In the genomic region with DNA sequence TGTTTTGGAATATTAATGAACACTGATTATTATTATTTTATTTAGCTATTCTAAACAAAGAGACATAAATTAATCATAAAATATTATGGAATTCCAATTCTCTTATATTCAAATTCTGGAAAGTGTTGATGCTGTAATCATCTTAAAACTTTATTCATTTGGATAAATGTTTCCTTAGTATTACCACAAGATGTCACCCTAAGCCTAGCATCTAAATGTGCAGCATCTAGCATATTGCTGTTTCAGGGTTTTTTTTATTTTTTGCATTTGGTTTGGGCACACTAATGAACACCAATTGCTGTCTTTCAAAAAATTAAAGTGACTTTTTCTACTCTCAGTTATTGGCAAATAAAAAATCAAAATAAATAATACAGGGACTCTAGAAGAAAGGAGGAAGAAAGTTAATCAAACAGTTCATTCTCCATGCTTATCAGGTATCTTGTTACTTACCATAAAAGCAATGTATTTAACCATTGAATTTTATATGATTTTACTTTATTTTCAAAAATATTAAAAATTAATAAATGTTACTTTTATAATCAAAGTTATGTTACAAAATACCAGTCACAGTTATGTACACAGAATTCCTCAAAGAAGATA, we compare ENCODE assay signal across 8 cellular contexts. TPM values are rescaled to one million over a fixed set of nuclear protein-coding genes. Genes with fewer than 3 reads are reported as not detected.
DNase-seq lines count a peak whose midpoint lies in the region; ATAC-seq, FAIRE-seq and TF ChIP-seq lines count a peak whose summit lies in the region.

No MANE protein-coding gene starts in this region.

- no peak for ATAC-seq in activated B cell treated with CpG ODN at 0.5 μM for 24 hours (ENCODE audit: low read depth)
- peak in 1 of 8 donors; percentile 62 for ATAC-seq in heart right ventricle
- no peak for ATAC-seq in stimulated activated memory B cell treated with anti-CD40 and anti-IgM and Interleukin-4, amounts not matched to agents 10 μg/mL and 1 μg/mL and 100 μg/mL, for 72 hours

- peak; percentile 94 for FAIRE-seq in small intestine (lab: Jason Lieb, UNC)

- no peak overlapping the region for H2AFZ ChIP-seq in GM23248

- H3K36me3 ChIP-seq in GM23248 (ENCODE audit: low read depth) (no peaks in the 10 kb centered on the region), heart right ventricle (no peaks in the 10 kb centered on the region), small intestine (ENCODE audit: control insufficient read depth in 2 of 2, insufficient read depth in 2 of 2, low read length in 2 of 2) (no peaks in the 10 kb centered on the region)

- CTCF ChIA-PET in activated B cell treated with CpG ODN at 0.5 μM for 24 hours (lab: Charles Lee), result interaction anchor here (0.9 to 2.7 kb wide), 3 partner anchors 259 to 1037 kb away, joined by 3 to 7 read pairs (median 5); partner anchors contain the start of gene CCDC83

- H3K4me1 ChIP-seq in GM23248 (ENCODE audit: insufficient read depth) (no peaks in the 10 kb centered on the region), heart right ventricle (no peaks in the 10 kb centered on the region), small intestine (ENCODE audit: control insufficient read depth in 2 of 2, insufficient read depth in 1 of 2, low read depth in 1 of 2, low read length in 1 of 2) (no peaks in the 10 kb centered on the region)

- no peak overlapping the region for H3K9ac ChIP-seq in GM23248

- no peaks in the 10 kb centered on the region for H3F3A ChIP-seq in GM23248 (ENCODE audit: insufficient read depth)

- no peaks in the 10 kb centered on the region for H3K9me3 Mint-ChIP-seq in activated B cell treated with CpG ODN at 0.5 μM for 24 hours
- no peaks in the 10 kb centered on the region for H3K9me3 Mint-ChIP-seq in activated naive CD8-positive, alpha-beta T cell treated with anti-CD3 and anti-CD28 coated beads for 36 hours
- H3K9me3 Mint-ChIP-seq in stimulated activated memory B cell treated with anti-CD40 and anti-IgM and Interleukin-4, amounts not matched to agents 10 μg/mL and 1 μg/mL and 100 μg/mL, for 72 hours, result no peaks in the 10 kb centered on the region

- no peaks in the 10 kb centered on the region for H3K9me3 ChIP-seq in GM23248 (ENCODE audit: low read depth)
- H3K9me3 ChIP-seq in heart right ventricle, result no peaks in the 10 kb centered on the region
- no peaks in the 10 kb centered on the region for H3K9me3 ChIP-seq in small intestine (ENCODE audit: control insufficient read depth, low read depth)

- no peak overlapping the region for H3K4me3 Mint-ChIP-seq in activated B cell treated with CpG ODN at 0.5 μM for 24 hours
- H3K4me3 Mint-ChIP-seq in activated naive CD8-positive, alpha-beta T cell treated with anti-CD3 and anti-CD28 coated beads for 36 hours, result no peak overlapping the region
- H3K4me3 Mint-ChIP-seq in stimulated activated memory B cell treated with anti-CD40 and anti-IgM and Interleukin-4, amounts not matched to agents 10 μg/mL and 1 μg/mL and 100 μg/mL, for 72 hours, result no peak overlapping the region

- no peak overlapping the region for H3K4me3 ChIP-seq in GM23248
- no peak overlapping the region for H3K4me3 ChIP-seq in heart right ventricle
- H3K4me3 ChIP-seq in small intestine (ENCODE audit: low read depth in 1 of 2, low read length in 2 of 2), result no peak overlapping the region

- H3K27me3 ChIP-seq in GM23248 (replicated peaks; ENCODE audit: insufficient read depth), result no peaks in the 10 kb centered on the region
- no peaks in the 10 kb centered on the region for H3K27me3 ChIP-seq in heart right ventricle
- no peaks in the 10 kb centered on the region for H3K27me3 ChIP-seq in small intestine (ENCODE audit: control insufficient read depth in 2 of 2, insufficient read depth in 2 of 2, low read length in 2 of 2)

- no peaks in the 10 kb centered on the region for H3K4me1 Mint-ChIP-seq in activated B cell treated with CpG ODN at 0.5 μM for 24 hours
- peaks cover 3% of the 10 kb centered on the region for H3K4me1 Mint-ChIP-seq in activated naive CD8-positive, alpha-beta T cell treated with anti-CD3 and anti-CD28 coated beads for 36 hours
- no peaks in the 10 kb centered on the region for H3K4me1 Mint-ChIP-seq in stimulated activated memory B cell treated with anti-CD40 and anti-IgM and Interleukin-4, amounts not matched to agents 10 μg/mL and 1 μg/mL and 100 μg/mL, for 72 hours

- H3K27ac ChIP-seq in GM23248 (no peak overlapping the region), heart right ventricle (no peak overlapping the region), small intestine (ENCODE audit: low read depth in 1 of 2, low read length in 1 of 2) (no peak overlapping the region)

- TF ChIP-seq CTCF in activated B cell treated with CpG ODN at 0.5 μM for 24 hours (IDR thresholded peaks at IDR 0.05), result peak; percentile 35
- TF ChIP-seq CTCF in heart right ventricle (IDR thresholded peaks at IDR 0.05), result peak; percentile 42 to 79 (median 65)

- intact Hi-C loops in activated B cell treated with CpG ODN at 0.5 μM for 24 hours (cut with micrococcal nuclease) (loop anchor here (1.0 to 10.0 kb wide), 11 partner anchors 33 to 1829 kb away; partner anchors contain the start of genes CCDC83 and TMEM126B), heart right ventricle (cut with DNase I) (loop anchor here in 8 of 10 donors (2.0 to 10.0 kb wide), 5 partner anchors 229 to 811 kb away; no protein-coding TSS in a partner anchor)

- in situ Hi-C loops in GM23248 (cut with MboI), result loop anchor here (25.0 kb wide), 1 partner anchor 808 kb away; no protein-coding TSS in a partner anchor

- no peaks in the 10 kb centered on the region for H3K27me3 Mint-ChIP-seq in activated B cell treated with CpG ODN at 0.5 μM for 24 hours
- H3K27me3 Mint-ChIP-seq in activated naive CD8-positive, alpha-beta T cell treated with anti-CD3 and anti-CD28 coated beads for 36 hours, result no peaks in the 10 kb centered on the region
- H3K27me3 Mint-ChIP-seq in stimulated activated memory B cell treated with anti-CD40 and anti-IgM and Interleukin-4, amounts not matched to agents 10 μg/mL and 1 μg/mL and 100 μg/mL, for 72 hours, result no peaks in the 10 kb centered on the region

- no peaks in the 10 kb centered on the region for H4K20me1 ChIP-seq in GM23248 (ENCODE audit: insufficient read depth)

- no peaks in the 10 kb centered on the region for H3K36me3 Mint-ChIP-seq in activated B cell treated with CpG ODN at 0.5 μM for 24 hours (ENCODE audit: low read depth)
- no peaks in the 10 kb centered on the region for H3K36me3 Mint-ChIP-seq in activated naive CD8-positive, alpha-beta T cell treated with anti-CD3 and anti-CD28 coated beads for 36 hours
- H3K36me3 Mint-ChIP-seq in stimulated activated memory B cell treated with anti-CD40 and anti-IgM and Interleukin-4, amounts not matched to agents 10 μg/mL and 1 μg/mL and 100 μg/mL, for 72 hours, result no peaks in the 10 kb centered on the region

- peak; percentile 76 for DNase-seq in GM03348 (ENCODE audit: low spot score)
- peak; percentile 73 for DNase-seq in GM23248
- DNase-seq in NCI-H146 treated with DMSO at 0.1 percent for 48 hours (lab: John Stamatoyannopoulos, UW; ENCODE audit: unreplicated experiment), result peak; percentile 28
- no peak for DNase-seq in activated B cell treated with CpG ODN at 0.5 μM for 24 hours
- DNase-seq in heart right ventricle, result no peak
- DNase-seq in small intestine, result peak; percentile 54
- DNase-seq in activated naive CD8-positive, alpha-beta T cell treated with anti-CD3 and anti-CD28 coated beads for 36 hours, result no peak

- no peaks in the 10 kb centered on the region for H3K9me2 ChIP-seq in GM23248 (ENCODE audit: insufficient read depth)

- POLR2A ChIA-PET in activated B cell treated with CpG ODN at 0.5 μM for 24 hours (lab: Charles Lee), result interaction anchor here (0.6 kb wide), 1 partner anchor 686 kb away, joined by 3 read pairs; no protein-coding TSS in a partner anchor

- H3K27ac Mint-ChIP-seq in activated B cell treated with CpG ODN at 0.5 μM for 24 hours, result no peak overlapping the region
- no peak overlapping the region for H3K27ac Mint-ChIP-seq in activated naive CD8-positive, alpha-beta T cell treated with anti-CD3 and anti-CD28 coated beads for 36 hours
- H3K27ac Mint-ChIP-seq in stimulated activated memory B cell treated with anti-CD40 and anti-IgM and Interleukin-4, amounts not matched to agents 10 μg/mL and 1 μg/mL and 100 μg/mL, for 72 hours, result no peak overlapping the region

- no peak overlapping the region for H3K4me2 ChIP-seq in GM23248 (ENCODE audit: unreplicated experiment)

- no peaks in the 10 kb centered on the region for H3K79me2 ChIP-seq in GM23248 (ENCODE audit: insufficient read depth)

RNA-seq across cellular contexts. Expression of gene DLG2, which starts 31.8 kb away (rescaled TPM):
- 1.7 and 9.0 TPM in 2 replicates for total RNA-seq in GM23248 (2014; rRNA removed; shearing (Covaris generic))
- polyA plus RNA-seq in GM23248 (2016; fragmentation: Nextera tagmentation; extraction: Ambion mirVana) (1.1 and 1.2 TPM in 2 replicates), heart right ventricle (1 to 10 TPM; 1.0 to 1.9 TPM), small intestine (1 to 10 TPM in 1 of 3 donors, under 1 TPM in 2; 0.22 to 1.5 (median 0.81) TPM)
- total RNA-seq in activated B cell treated with CpG ODN at 0.5 μM for 24 hours (2.3 and 2.7 TPM in 2 replicates), heart right ventricle (10 to 100 TPM in 2 of 10 donors, 1 to 10 TPM in 8; 6.2 to 14.8 (median 8.0) TPM)
- 1 to 10 TPM; 1.7 to 1.9 TPM for total RNA-seq in activated naive CD8-positive, alpha-beta T cell treated with anti-CD3 and anti-CD28 coated beads for 36 hours

RNA-seq across cellular contexts. Expression of gene TMEM126B, which starts 33.0 kb away (rescaled TPM):
- total RNA-seq in GM23248 (2014; rRNA removed; shearing (Covaris generic)), result 52.2 and 60.1 TPM in 2 replicates
- polyA plus RNA-seq in GM23248 (2016; fragmentation: Nextera tagmentation; extraction: Ambion mirVana) (53.6 and 54.9 TPM in 2 replicates), heart right ventricle (100 to 1,000 TPM in 1 of 2 donors, 10 to 100 TPM in 1; 62.7 to 137 TPM), small intestine (10 to 100 TPM; 64.3 to 89.2 (median 66.6) TPM)
- total RNA-seq in activated B cell treated with CpG ODN at 0.5 μM for 24 hours (35.5 and 43.4 TPM in 2 replicates), heart right ventricle (10 to 100 TPM; 44.3 to 63.2 (median 51.6) TPM)
- total RNA-seq in activated naive CD8-positive, alpha-beta T cell treated with anti-CD3 and anti-CD28 coated beads for 36 hours, result 10 to 100 TPM; 67.2 to 68.5 TPM

RNA-seq across cellular contexts. Expression of gene TMEM126A, which starts 52.4 kb away (rescaled TPM):
- total RNA-seq in GM23248 (2014; rRNA removed; shearing (Covaris generic)), result 21.5 and 22.9 TPM in 2 replicates
- 64.0 and 69.8 TPM in 2 replicates for polyA plus RNA-seq in GM23248 (2016; fragmentation: Nextera tagmentation; extraction: Ambion mirVana)
- total RNA-seq in activated B cell treated with CpG ODN at 0.5 μM for 24 hours, result 31.9 and 32.7 TPM in 2 replicates
- total RNA-seq in heart right ventricle, result 10 to 100 TPM; 56.9 to 79.3 (median 67.3) TPM
- polyA plus RNA-seq in heart right ventricle, result 100 to 1,000 TPM; 107 to 153 TPM
- polyA plus RNA-seq in small intestine, result 10 to 100 TPM; 40.0 to 59.4 (median 52.3) TPM
- total RNA-seq in activated naive CD8-positive, alpha-beta T cell treated with anti-CD3 and anti-CD28 coated beads for 36 hours, result 10 to 100 TPM; 53.7 to 55.9 TPM

Comparison
In these comparisons a context has a peak if more than half of its experiments do, and no peak if none do; other contexts are left out.
1. DNase-seq: peak in GM03348 (single experiment), GM23248 (single experiment), NCI-H146 treated with DMSO at 0.1 percent for 48 hours (single experiment) and small intestine (single experiment); none in activated B cell treated with CpG ODN at 0.5 μM for 24 hours (single experiment), heart right ventricle (0 of 2) and activated naive CD8-positive, alpha-beta T cell treated with anti-CD3 and anti-CD28 coated beads for 36 hours (single experiment).